ENCODE assay signal across 1 cellular context in the genomic region with DNA sequence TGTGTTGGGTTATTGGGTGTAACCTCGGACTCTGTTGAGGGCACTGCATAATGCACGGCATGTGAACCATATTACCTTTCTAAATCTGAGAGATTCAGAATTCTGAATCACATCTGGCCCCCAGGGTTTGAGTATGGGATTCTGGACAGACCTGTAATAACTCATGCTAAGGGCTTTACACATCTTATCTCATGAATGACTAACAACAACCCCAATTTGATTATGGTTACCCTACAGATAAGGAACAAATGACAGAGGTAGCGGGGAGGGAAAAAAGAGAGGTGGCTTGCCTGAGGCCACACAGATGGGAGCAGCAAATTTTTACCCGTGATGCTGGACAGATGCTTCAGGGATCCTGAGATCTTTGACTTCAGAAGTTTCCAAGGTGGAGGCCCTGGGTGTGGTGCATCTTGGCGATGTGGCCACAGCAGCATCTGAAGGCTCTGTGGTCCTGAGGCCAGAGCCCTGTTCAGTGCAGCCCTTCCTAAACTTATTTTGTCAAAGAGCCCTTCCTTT.
TF ChIP-seq lines count a peak whose summit lies in the region.

No MANE protein-coding gene starts in this region.

TF ChIP-seq in SK-N-SH treated with all-trans-retinoic acid at 6 μM for 48 hours, 23 proteins besides CTCF, POLR2A, EP300 and RAD21 (continued from another document):
- TF ChIP-seq, protein P1, sequence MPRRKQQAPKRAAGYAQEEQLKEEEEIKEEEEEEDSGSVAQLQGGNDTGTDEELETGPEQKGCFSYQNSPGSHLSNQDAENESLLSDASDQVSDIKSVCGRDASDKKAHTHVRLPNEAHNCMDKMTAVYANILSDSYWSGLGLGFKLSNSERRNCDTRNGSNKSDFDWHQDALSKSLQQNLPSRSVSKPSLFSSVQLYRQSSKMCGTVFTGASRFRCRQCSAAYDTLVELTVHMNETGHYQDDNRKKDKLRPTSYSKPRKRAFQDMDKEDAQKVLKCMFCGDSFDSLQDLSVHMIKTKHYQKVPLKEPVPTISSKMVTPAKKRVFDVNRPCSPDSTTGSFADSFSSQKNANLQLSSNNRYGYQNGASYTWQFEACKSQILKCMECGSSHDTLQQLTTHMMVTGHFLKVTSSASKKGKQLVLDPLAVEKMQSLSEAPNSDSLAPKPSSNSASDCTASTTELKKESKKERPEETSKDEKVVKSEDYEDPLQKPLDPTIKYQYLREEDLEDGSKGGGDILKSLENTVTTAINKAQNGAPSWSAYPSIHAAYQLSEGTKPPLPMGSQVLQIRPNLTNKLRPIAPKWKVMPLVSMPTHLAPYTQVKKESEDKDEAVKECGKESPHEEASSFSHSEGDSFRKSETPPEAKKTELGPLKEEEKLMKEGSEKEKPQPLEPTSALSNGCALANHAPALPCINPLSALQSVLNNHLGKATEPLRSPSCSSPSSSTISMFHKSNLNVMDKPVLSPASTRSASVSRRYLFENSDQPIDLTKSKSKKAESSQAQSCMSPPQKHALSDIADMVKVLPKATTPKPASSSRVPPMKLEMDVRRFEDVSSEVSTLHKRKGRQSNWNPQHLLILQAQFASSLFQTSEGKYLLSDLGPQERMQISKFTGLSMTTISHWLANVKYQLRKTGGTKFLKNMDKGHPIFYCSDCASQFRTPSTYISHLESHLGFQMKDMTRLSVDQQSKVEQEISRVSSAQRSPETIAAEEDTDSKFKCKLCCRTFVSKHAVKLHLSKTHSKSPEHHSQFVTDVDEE (CRISPR knock-in tag; IDR thresholded peaks at IDR 0.05), result peak; percentile 80; the same call in 1 of the 2 replicates
- no peak for TF ChIP-seq SNAI2 (CRISPR knock-in tag; IDR thresholded peaks at IDR 0.05)
- TF ChIP-seq BACH2 (CRISPR knock-in tag; IDR thresholded peaks at IDR 0.05; ENCODE audit: borderline replicate concordance), result no peak
- no peak for TF ChIP-seq ZNF70 (CRISPR knock-in tag; IDR thresholded peaks at IDR 0.05)
- no peak for TF ChIP-seq GLIS3 (CRISPR knock-in tag; IDR thresholded peaks at IDR 0.05)
